In the genomic region with DNA sequence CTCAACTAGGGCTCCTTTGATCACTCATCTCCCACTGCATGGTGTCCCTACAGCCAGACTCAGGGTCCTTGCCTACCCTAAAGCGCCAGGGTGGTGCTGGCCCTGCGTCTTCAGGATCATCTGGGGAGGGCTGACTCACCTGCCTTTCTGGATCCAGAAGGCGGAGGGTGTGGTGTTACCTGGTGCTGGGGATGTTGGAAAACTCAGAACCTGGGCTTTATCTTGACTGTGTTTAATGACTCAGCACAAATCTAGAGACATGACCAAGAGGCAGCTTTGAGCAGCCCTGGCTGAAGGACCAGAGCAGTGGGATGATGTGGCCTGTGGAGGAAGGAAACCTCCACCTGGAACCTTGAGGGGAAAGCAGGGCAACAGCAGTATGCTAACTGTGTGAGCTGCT, we compare ENCODE assay signal across 17 cellular contexts.
DNase-seq lines count a peak whose midpoint lies in the region; ATAC-seq, FAIRE-seq and TF ChIP-seq lines count a peak whose summit lies in the region.
"Had no signal": no experiment of that assay in that cellular context is flagged by ENCODE, and none has a peak within 500 bp of the region (broad histone marks: within the 10 kb centered on the region; RNA-seq: fewer than 3 reads in every experiment).

No MANE protein-coding gene starts in this region.

- dilution Hi-C loops in IMR-90 (cut with HindIII; ENCODE audit: low sequenced_read_pairs, unreplicated experiment) = no loop called here

- no peak overlapping the region for H2AFZ ChIP-seq in IMR-90 (replicated peaks; ENCODE audit: low read length, poor library complexity)

- POLR2A ChIA-PET in activated CD4-positive, alpha-beta memory T cell treated with anti-CD3 and anti-CD28 coated beads, Interleukin-2, amount 10 ng/mL, durations not matched to agents 7 days and 5 days (lab: Charles Lee) = interaction anchor here (3.6 to 6.9 kb wide), 2 partner anchors 32 to 95 kb away, joined by 30 to 100 read pairs; a partner anchor contains a TSS
- POLR2A ChIA-PET in activated CD4-positive, alpha-beta memory T cell treated with anti-CD3 and anti-CD28 coated beads for 36 hours (lab: Charles Lee) = no interaction called here
- POLR2A ChIA-PET in IMR-90 (lab: Charles Lee; ENCODE audit: unreplicated experiment) = no interaction called here

- H3K4me1 Mint-ChIP-seq in activated CD4-positive, alpha-beta memory T cell treated with anti-CD3 and anti-CD28 coated beads, Interleukin-2, amount 10 ng/mL, durations not matched to agents 7 days and 5 days = peaks cover 91% of the 10 kb centered on the region
- H3K4me1 Mint-ChIP-seq in activated CD4-positive, alpha-beta memory T cell treated with anti-CD3 and anti-CD28 coated beads for 36 hours (ENCODE audit: low read depth) = peaks cover 82% of the 10 kb centered on the region

- DNase-seq in activated CD4-positive, alpha-beta memory T cell treated with anti-CD3 and anti-CD28 coated beads, Interleukin-2, amount 10 ng/mL, durations not matched to agents 7 days and 5 days = no peak
- no peak for DNase-seq in activated CD4-positive, alpha-beta memory T cell treated with anti-CD3 and anti-CD28 coated beads for 36 hours
- DNase-seq in IMR-90 = no peak
- peak; percentile 94 for DNase-seq in bronchial epithelial cell (ENCODE audit: low read depth)
- DNase-seq in pancreas = peak in 3 of 6 donors; percentile 28 to 40 (median 38)
- no peak for DNase-seq in NCI-H82 treated with DMSO at 0.1 percent for 48 hours (lab: John Stamatoyannopoulos, UW; ENCODE audit: unreplicated experiment)
- no peak for DNase-seq in DMS 273 treated with DMSO at 0.1 percent for 48 hours (lab: John Stamatoyannopoulos, UW)
- no peak for DNase-seq in hippocampal formation (lab: John Stamatoyannopoulos, UW)
- DNase-seq: activated CD8-positive, alpha-beta T cell treated with anti-CD3 and anti-CD28 coated beads, Interleukin-2, amount 10 ng/mL, durations not matched to agents 7 days and 5 days; activated effector memory CD4-positive, alpha-beta T cell treated with Interleukin-2 at 50 U/mL for 16 hours; aorta; Calu3; gastrocnemius medialis; NCI-H187 treated with DMSO at 0.1 percent for 48 hours; NCI-H446 treated with DMSO at 0.1 percent for 48 hours had no signal

- H2BK20ac ChIP-seq in IMR-90 (ENCODE audit: low read depth, low read length) = peak overlapping the region; percentile 12; the same call in 1 of the 2 replicates

- H3K4me2 ChIP-seq in IMR-90 (ENCODE audit: low read depth, low read length) = no peak overlapping the region

- intact Hi-C loops in activated CD4-positive, alpha-beta memory T cell treated with anti-CD3 and anti-CD28 coated beads for 36 hours (cut with micrococcal nuclease) = no loop called here
- intact Hi-C loops in IMR-90 (cut with micrococcal nuclease) = no loop called here
- intact Hi-C loops in pancreas (cut with DNase I) = no loop called here

- peaks cover 39 to 95% of the 10 kb centered on the region in 2 experiments; a peak in 3 of 4 replicates for H3K79me1 ChIP-seq in IMR-90 (ENCODE audit: low read depth in 1 of 2, low read length in 2 of 2)

- peaks cover 99% of the 10 kb centered on the region for H4K20me1 ChIP-seq in IMR-90 (ENCODE audit: insufficient read depth, low read length)

- no peak overlapping the region for H3K9ac ChIP-seq in IMR-90 (ENCODE audit: low read depth, low read length)

- TF ChIP-seq CTCF in IMR-90 (conservative IDR thresholded peaks at IDR 0.05; ENCODE audit: low read depth, low read length) (no peak), bronchial epithelial cell (IDR thresholded peaks at IDR 0.05; ENCODE audit: insufficient read depth, low read length, severe bottlenecking) (no peak), pancreas (IDR thresholded peaks at IDR 0.05) (no peak)

- H3K4me3 Mint-ChIP-seq in activated CD4-positive, alpha-beta memory T cell treated with anti-CD3 and anti-CD28 coated beads, Interleukin-2, amount 10 ng/mL, durations not matched to agents 7 days and 5 days = no peak overlapping the region
- H3K4me3 Mint-ChIP-seq in activated CD4-positive, alpha-beta memory T cell treated with anti-CD3 and anti-CD28 coated beads for 36 hours = no peak overlapping the region
- H3K4me3 Mint-ChIP-seq: activated CD8-positive, alpha-beta T cell treated with anti-CD3 and anti-CD28 coated beads, Interleukin-2, amount 10 ng/mL, durations not matched to agents 7 days and 5 days had no signal

- H4K8ac ChIP-seq in IMR-90 (ENCODE audit: low read depth in 2 of 2, low read length in 2 of 2) = no peak overlapping the region

- H3K18ac ChIP-seq in IMR-90 (ENCODE audit: low read depth, low read length) = no peak overlapping the region

- H4K5ac ChIP-seq in IMR-90 (ENCODE audit: low read depth, low read length) = no peak overlapping the region

- BruUV-seq in IMR-90 (replicated peaks; lab: Mats Ljungman, UMichigan) = no TSS peak

- in situ Hi-C loops in IMR-90 (cut with MboI; ENCODE audit: low sequenced_read_pairs) = no loop called here

- ATAC-seq in IMR-90 (ENCODE audit: low read depth) (no peak), pancreas (peak; percentile 33 to 70 (median 48))
- ATAC-seq: activated CD8-positive, alpha-beta T cell treated with anti-CD3 and anti-CD28 coated beads, Interleukin-2, amount 10 ng/mL, durations not matched to agents 7 days and 5 days; gastrocnemius medialis had no signal

- no peak for TF ChIP-seq POLR2A in IMR-90 (IDR thresholded peaks at IDR 0.05; ENCODE audit: low read depth, low read length)

- H2BK120ac ChIP-seq in IMR-90 (ENCODE audit: low read depth, low read length) = no peak overlapping the region

- H2AK9ac ChIP-seq in IMR-90 (replicated peaks; ENCODE audit: low read depth, low read length, poor library complexity) = no peak overlapping the region

- no peak overlapping the region for H3K56ac ChIP-seq in IMR-90 (ENCODE audit: extremely low read depth, insufficient read depth, low read length)

- H3K36me3 ChIP-seq in IMR-90 (ENCODE audit: control insufficient read depth, insufficient read depth, low read length) (peaks cover 12% of the 10 kb centered on the region), bronchial epithelial cell (ENCODE audit: control insufficient read depth, insufficient read depth, low read length) (no peaks in the 10 kb centered on the region), pancreas (no peaks in the 10 kb centered on the region)
- H3K36me3 ChIP-seq: gastrocnemius medialis, SJSA1 had no signal

- H3K27ac Mint-ChIP-seq in activated CD4-positive, alpha-beta memory T cell treated with anti-CD3 and anti-CD28 coated beads, Interleukin-2, amount 10 ng/mL, durations not matched to agents 7 days and 5 days = peak overlapping the region; percentile 100
- no peak overlapping the region for H3K27ac Mint-ChIP-seq in activated CD4-positive, alpha-beta memory T cell treated with anti-CD3 and anti-CD28 coated beads for 36 hours

- H3K27me3 ChIP-seq in IMR-90 (ENCODE audit: control insufficient read depth, insufficient read depth, low read length) = no peaks in the 10 kb centered on the region
- no peaks in the 10 kb centered on the region for H3K27me3 ChIP-seq in bronchial epithelial cell (ENCODE audit: control insufficient read depth, insufficient read depth, low read length)
- H3K27me3 ChIP-seq in pancreas = no peaks in the 10 kb centered on the region
- H3K27me3 ChIP-seq: gastrocnemius medialis, SJSA1 had no signal

- no peak for FAIRE-seq in bronchial epithelial cell (lab: Jason Lieb, UNC)
- FAIRE-seq in pancreas (lab: Jason Lieb, UNC) = no peak
- FAIRE-seq: TTC549 had no signal

- H4K91ac ChIP-seq in IMR-90 (ENCODE audit: insufficient read depth, low read depth, low read length) = no peak overlapping the region

- no peak overlapping the region for H3K23ac ChIP-seq in IMR-90 (ENCODE audit: low read depth, low read length)

- H3K27ac ChIP-seq in IMR-90 (ENCODE audit: insufficient read depth, low read length) = no peak overlapping the region
- no peak overlapping the region for H3K27ac ChIP-seq in pancreas
- H3K27ac ChIP-seq: gastrocnemius medialis, SJSA1 had no signal

- H3K4me1 ChIP-seq in IMR-90 (ENCODE audit: control insufficient read depth, insufficient read depth, low read length) = peaks cover 26% of the 10 kb centered on the region
- H3K4me1 ChIP-seq in pancreas = peaks cover 19 to 32% (median 27%) of the 10 kb centered on the region in 3 donors

- H3K9me1 ChIP-seq in IMR-90 (ENCODE audit: insufficient read depth, low read length) = peaks cover 35% of the 10 kb centered on the region

- no peaks in the 10 kb centered on the region for H3K27me3 Mint-ChIP-seq in activated CD4-positive, alpha-beta memory T cell treated with anti-CD3 and anti-CD28 coated beads, Interleukin-2, amount 10 ng/mL, durations not matched to agents 7 days and 5 days
- no peaks in the 10 kb centered on the region for H3K27me3 Mint-ChIP-seq in activated CD4-positive, alpha-beta memory T cell treated with anti-CD3 and anti-CD28 coated beads for 36 hours

- no CpG with 5 or more reads among the region's 3 CpGs for WGBS in IMR-90 (ENCODE audit: extremely low coverage in 2 of 2, insufficient read length in 1 of 2), 2 experiments
- 69 to 71% methylated on average over 3 of the region's 3 CpGs for WGBS in pancreas, 2 donors

- H3K9me3 ChIP-seq in IMR-90 (ENCODE audit: control insufficient read depth, insufficient read depth, low read length) (no peaks in the 10 kb centered on the region), pancreas (no peaks in the 10 kb centered on the region)
- H3K9me3 ChIP-seq: gastrocnemius medialis, SJSA1 had no signal

- H3K4me3 ChIP-seq in IMR-90 (ENCODE audit: insufficient read depth, low read depth, low read length) (no peak overlapping the region), bronchial epithelial cell (ENCODE audit: low read depth, low read length) (no peak overlapping the region), pancreas (no peak overlapping the region)
- H3K4me3 ChIP-seq: gastrocnemius medialis, SJSA1 had no signal

- peak overlapping the region; percentile 2; the same call in 1 of the 2 replicates for H3K4ac ChIP-seq in IMR-90 (ENCODE audit: low read depth, low read length)

- no peak for TF ChIP-seq RAD21 in IMR-90 (IDR thresholded peaks at IDR 0.05; ENCODE audit: low read length)

- H3K14ac ChIP-seq in IMR-90 (replicated peaks; ENCODE audit: low read depth, low read length) = no peak overlapping the region

- CTCF ChIA-PET in activated CD4-positive, alpha-beta memory T cell treated with anti-CD3 and anti-CD28 coated beads, Interleukin-2, amount 10 ng/mL, durations not matched to agents 7 days and 5 days (lab: Charles Lee) = interaction anchor here (0.7 to 1.6 kb wide), 3 partner anchors 12 to 104 kb away, joined by 3 read pairs; no protein-coding TSS in a partner anchor
- CTCF ChIA-PET in activated CD4-positive, alpha-beta memory T cell treated with anti-CD3 and anti-CD28 coated beads for 36 hours (lab: Charles Lee) = interaction anchor here (3.6 kb wide), 1 partner anchor 97 kb away, joined by 24 read pairs; a partner anchor contains a TSS
- CTCF ChIA-PET in IMR-90 (lab: Yijun Ruan, JAX) = no interaction called here

- no peak overlapping the region for H2BK5ac ChIP-seq in IMR-90 (ENCODE audit: low read depth, low read length, poor library complexity, severe bottlenecking)

- peaks cover under 1% of the 10 kb centered on the region for H3K36me3 Mint-ChIP-seq in activated CD4-positive, alpha-beta memory T cell treated with anti-CD3 and anti-CD28 coated beads, Interleukin-2, amount 10 ng/mL, durations not matched to agents 7 days and 5 days (ENCODE audit: low read depth)
- no peaks in the 10 kb centered on the region for H3K36me3 Mint-ChIP-seq in activated CD4-positive, alpha-beta memory T cell treated with anti-CD3 and anti-CD28 coated beads for 36 hours

- H2BK15ac ChIP-seq in IMR-90 (ENCODE audit: low read depth, low read length) = no peak overlapping the region

- H3K9me3 Mint-ChIP-seq in activated CD4-positive, alpha-beta memory T cell treated with anti-CD3 and anti-CD28 coated beads, Interleukin-2, amount 10 ng/mL, durations not matched to agents 7 days and 5 days = no peaks in the 10 kb centered on the region
- no peaks in the 10 kb centered on the region for H3K9me3 Mint-ChIP-seq in activated CD4-positive, alpha-beta memory T cell treated with anti-CD3 and anti-CD28 coated beads for 36 hours

- no peak overlapping the region for H2AK5ac ChIP-seq in IMR-90 (ENCODE audit: low read depth, low read length)
